ENCODE assay signal across 2 cellular contexts in genomic region chr13:92355213-92355612, GRCh38.
TF ChIP-seq lines count a peak whose summit lies in the region.

No MANE protein-coding gene starts in this region.

TF ChIP-seq in GM23338, 12 proteins besides CTCF, POLR2A, EP300 and RAD21 (continued from another document):
- TF ChIP-seq ZNF462 (CRISPR knock-in tag; IDR thresholded peaks at IDR 0.05): no peak
- TF ChIP-seq CREB1 (CRISPR knock-in tag; IDR thresholded peaks at IDR 0.05; ENCODE audit: low read depth): no peak
- no peak for TF ChIP-seq POLR2AphosphoS5 (IDR thresholded peaks at IDR 0.05; ENCODE audit: low read depth)
- TF ChIP-seq ETS1 (IDR thresholded peaks at IDR 0.05): no peak
- TF ChIP-seq NANOG (IDR thresholded peaks at IDR 0.05; ENCODE audit: borderline replicate concordance): no peak
- no peak for TF ChIP-seq ZNF331 (CRISPR knock-in tag; IDR thresholded peaks at IDR 0.05; ENCODE audit: low read depth)
- no peak for TF ChIP-seq STAT1 (IDR thresholded peaks at IDR 0.05; ENCODE audit: unreplicated experiment)
- TF ChIP-seq EZH2phosphoT487 (IDR thresholded peaks at IDR 0.05; ENCODE audit: unreplicated experiment): no peak
- TF ChIP-seq REST (IDR thresholded peaks at IDR 0.05; ENCODE audit: unreplicated experiment): no peak

TF ChIP-seq in K562, 482 proteins besides CTCF, POLR2A, EP300 and RAD21 (continued from another document):
- TF ChIP-seq CUX1 (CRISPR knock-in tag; IDR thresholded peaks at IDR 0.05): no peak
- TF ChIP-seq NUFIP1 (IDR thresholded peaks at IDR 0.05; ENCODE audit: partially characterized antibody): no peak
- no peak; the same call in 1 of the 2 replicates for TF ChIP-seq STAG1 (CRISPR knock-in tag; IDR thresholded peaks at IDR 0.05; ENCODE audit: borderline replicate concordance)
- TF ChIP-seq ZNF436 (CRISPR knock-in tag; IDR thresholded peaks at IDR 0.05): no peak
- no peak for TF ChIP-seq XRCC5 (IDR thresholded peaks at IDR 0.05; ENCODE audit: low read depth, low read length)
- TF ChIP-seq CBX1 (IDR thresholded peaks at IDR 0.05; ENCODE audit: low read depth): no peak
- TF ChIP-seq JUND (IDR thresholded peaks at IDR 0.05; ENCODE audit: borderline replicate concordance, low read depth, low read length): peak; percentile 36; the same call in 1 of the 2 replicates
- no peak for TF ChIP-seq JUND (tag; IDR thresholded peaks at IDR 0.05; ENCODE audit: borderline replicate concordance, low read depth, low read length)
- no peak for TF ChIP-seq ZNF57 (CRISPR knock-in tag; IDR thresholded peaks at IDR 0.05)
- no peak for TF ChIP-seq ZNF174 (CRISPR knock-in tag; IDR thresholded peaks at IDR 0.05)
- no peak for TF ChIP-seq RAD51 (IDR thresholded peaks at IDR 0.05; ENCODE audit: borderline replicate concordance, low read depth)
- TF ChIP-seq MECOM (CRISPR knock-in tag; IDR thresholded peaks at IDR 0.05): no peak
- no peak for TF ChIP-seq ZNF589 (CRISPR knock-in tag; IDR thresholded peaks at IDR 0.05; ENCODE audit: low read depth)
- TF ChIP-seq PHB2 (IDR thresholded peaks at IDR 0.05; ENCODE audit: low read depth): no peak
- no peak for TF ChIP-seq ZBED1 (IDR thresholded peaks at IDR 0.05)
- TF ChIP-seq KLF10 (CRISPR knock-in tag; IDR thresholded peaks at IDR 0.05): no peak
- no peak for TF ChIP-seq ZHX1 (conservative IDR thresholded peaks at IDR 0.05; ENCODE audit: low read length)
- TF ChIP-seq ELF2 (CRISPR knock-in tag; IDR thresholded peaks at IDR 0.05): no peak
- no peak for TF ChIP-seq ZBTB1 (CRISPR knock-in tag; IDR thresholded peaks at IDR 0.05; ENCODE audit: borderline replicate concordance, low read depth)
- no peak for TF ChIP-seq ZNF507 (tag; conservative IDR thresholded peaks at IDR 0.05)
- no peak for TF ChIP-seq NR1H2 (CRISPR knock-in tag; IDR thresholded peaks at IDR 0.05)
- no peak for TF ChIP-seq ATF1 (CRISPR knock-in tag; IDR thresholded peaks at IDR 0.05)
- no peak for TF ChIP-seq ATF1 (tag; IDR thresholded peaks at IDR 0.05)
- TF ChIP-seq ID3 (CRISPR knock-in tag; IDR thresholded peaks at IDR 0.05): no peak
- no peak for TF ChIP-seq ID3 (tag; IDR thresholded peaks at IDR 0.05)
- no peak for TF ChIP-seq TBP (optimal IDR thresholded peaks at IDR 0.05; ENCODE audit: low read depth, low read length)
- no peak for TF ChIP-seq RFX7 (CRISPR knock-in tag; IDR thresholded peaks at IDR 0.05)
- no peak for TF ChIP-seq FOS (IDR thresholded peaks at IDR 0.05; ENCODE audit: extremely low read depth, insufficient read length)
- TF ChIP-seq ZNF3 (CRISPR knock-in tag; IDR thresholded peaks at IDR 0.05): no peak
- no peak for TF ChIP-seq TCF7L2 (IDR thresholded peaks at IDR 0.05; ENCODE audit: low read depth, low read length)
- no peak for TF ChIP-seq ZNF583 (CRISPR knock-in tag; IDR thresholded peaks at IDR 0.05)
- peak; percentile 19; the same call in 1 of the 2 replicates for TF ChIP-seq ZFX (CRISPR knock-in tag; IDR thresholded peaks at IDR 0.05)
- TF ChIP-seq ZNF707 (CRISPR knock-in tag; conservative IDR thresholded peaks at IDR 0.05): no peak
- TF ChIP-seq TAF7 (tag; IDR thresholded peaks at IDR 0.05): no peak
- 0 out of 2 replicates have a peak, but pooled peaks have one; percentile 37 for TF ChIP-seq HEY1 (CRISPR knock-in tag; IDR thresholded peaks at IDR 0.05; ENCODE audit: borderline replicate concordance)
- no peak for TF ChIP-seq ZNF239 (CRISPR knock-in tag; IDR thresholded peaks at IDR 0.05)
- TF ChIP-seq MLLT1 (IDR thresholded peaks at IDR 0.05): no peak
- no peak for TF ChIP-seq NCOA6 (IDR thresholded peaks at IDR 0.05)
- 0 out of 2 replicates have a peak, but pooled peaks have one; percentile 22 for TF ChIP-seq ZNF384 (IDR thresholded peaks at IDR 0.05; ENCODE audit: low read depth, low read length)
- no peak for TF ChIP-seq NBN (IDR thresholded peaks at IDR 0.05; ENCODE audit: low read depth)
- TF ChIP-seq SPI1 (IDR thresholded peaks at IDR 0.05; ENCODE audit: borderline replicate concordance, low read depth, low read length): no peak
- no peak for TF ChIP-seq BMI1 (IDR thresholded peaks at IDR 0.05; ENCODE audit: low read length)
